ENCODE assay signal across 32 cellular contexts in genomic region chr3:139016430-139017048, GRCh38. TPM values are rescaled to one million over a fixed set of nuclear protein-coding genes. Genes with fewer than 3 reads are reported as not detected.
DNase-seq lines count a peak whose midpoint lies in the region; ATAC-seq, FAIRE-seq and TF ChIP-seq lines count a peak whose summit lies in the region.
"Had no signal": no experiment of that assay in that cellular context is flagged by ENCODE, and none has a peak within 500 bp of the region (broad histone marks: within the 10 kb centered on the region; RNA-seq: fewer than 3 reads in every experiment).

No MANE protein-coding gene starts in this region.

- ATAC-seq in A549 (no peak), K562 (no peak; the same call in 1 of the 3 replicates)
- ATAC-seq: activated CD4-positive, alpha-beta T cell treated with anti-CD3 and anti-CD28 coated beads for 36 hours; effector memory CD8-positive, alpha-beta T cell; left cardiac atrium; right cardiac atrium had no signal

- H4K20me1 ChIP-seq in KMS-11 (ENCODE audit: insufficient read depth) (no peaks in the 10 kb centered on the region), K562 (replicated peaks; ENCODE audit: control insufficient read depth, insufficient read depth, low read length) (no peaks in the 10 kb centered on the region)

- TF ChIP-seq CTCF in A549 (IDR thresholded peaks at IDR 0.05), result no peak
- TF ChIP-seq CTCF in GM12865 (IDR thresholded peaks at IDR 0.05; ENCODE audit: insufficient read depth, low read depth, low read length, missing control alignments), result no peak
- TF ChIP-seq CTCF in KMS-11 (conservative IDR thresholded peaks at IDR 0.05; ENCODE audit: low read depth, low read length), result no peak
- TF ChIP-seq CTCF in K562 (IDR thresholded peaks at IDR 0.05 in 2 of 3, conservative IDR thresholded peaks at IDR 0.05 in 1 of 3; ENCODE audit: insufficient read depth in 2 of 3, low read depth in 1 of 3, low read length in 3 of 3), result no peak
- no peak for TF ChIP-seq CTCF in A673 (conservative IDR thresholded peaks at IDR 0.05; ENCODE audit: low read depth, low read length)
- TF ChIP-seq CTCF in endodermal cell (conservative IDR thresholded peaks at IDR 0.05), result no peak

- CTCF ChIA-PET in A549 (lab: Yijun Ruan, JAX) (no interaction called here), K562 (lab: Yijun Ruan, JAX; ENCODE audit: low intra/inter-chr PET ratio) (no interaction called here), A673 (lab: Charles Lee) (no interaction called here)

- peaks cover 21% of the 10 kb centered on the region for H3K9me3 Mint-ChIP-seq in endodermal cell

- 41% methylated on average over 3 of the region's 3 CpGs for WGBS in A549 (ENCODE audit: missing lambda C conversion rate)
- 4% methylated on average over 3 of the region's 3 CpGs for WGBS in K562 (ENCODE audit: insufficient coverage, low coverage, missing lambda C conversion rate)
- WGBS in endodermal cell (ENCODE audit: insufficient coverage in 1 of 2, insufficient read length in 1 of 2), 2 experiments, result 85 to 93% methylated on average over 2 to 3 of the region's 3 CpGs

- no peaks in the 10 kb centered on the region for H3K36me3 ChIP-seq in KMS-11 (ENCODE audit: insufficient read depth)
- no peaks in the 10 kb centered on the region for H3K36me3 ChIP-seq in K562 (ENCODE audit: control insufficient read depth, insufficient read depth, low read length)
- H3K36me3 ChIP-seq in A673 (ENCODE audit: insufficient read depth, low read length, poor library complexity, severe bottlenecking), result no peaks in the 10 kb centered on the region
- no peaks in the 10 kb centered on the region for H3K36me3 ChIP-seq in endodermal cell (ENCODE audit: control insufficient read depth, insufficient read depth, low read length)

- no peaks in the 10 kb centered on the region; the same call in 2 of the 3 replicates for H3K9me3 ChIP-seq in A549
- H3K9me3 ChIP-seq in K562 (replicated peaks; ENCODE audit: control insufficient read depth, insufficient read depth, low read depth, low read length), result no peaks in the 10 kb centered on the region
- H3K9me3 ChIP-seq in A673 (ENCODE audit: low read depth, low read length, poor library complexity, severe bottlenecking), result no peaks in the 10 kb centered on the region
- H3K9me3 ChIP-seq in endodermal cell (ENCODE audit: control insufficient read depth, low read length), result no peaks in the 10 kb centered on the region

- H3K79me2 ChIP-seq in KMS-11 (ENCODE audit: insufficient read depth, low read depth), result no peaks in the 10 kb centered on the region
- H3K79me2 ChIP-seq in K562 (ENCODE audit: control insufficient read depth, insufficient read depth, low read length), result no peaks in the 10 kb centered on the region
- H3K79me2 ChIP-seq: hepatocyte had no signal

- FAIRE-seq in A549 (lab: Jason Lieb, UNC), result no peak
- FAIRE-seq in K562 (lab: Jason Lieb, UNC), result peak; percentile 15
- FAIRE-seq: astrocyte had no signal

- in situ Hi-C loops in K562 (cut with MboI), result no loop called here

- no peaks in the 10 kb centered on the region for H3K4me1 Mint-ChIP-seq in endodermal cell
- H3K4me1 Mint-ChIP-seq: activated CD4-positive, alpha-beta T cell treated with anti-CD3 and anti-CD28 coated beads for 36 hours; activated naive CD8-positive, alpha-beta T cell treated with anti-CD3 and anti-CD28 coated beads, Interleukin-2, amount 10 ng/mL, durations not matched to agents 7 days and 5 days; memory B cell had no signal

- intact Hi-C loops in K562 (cut with micrococcal nuclease) (no loop called here), A673 (cut with micrococcal nuclease; ENCODE audit: unreplicated experiment) (no loop called here)

- TF ChIP-seq POLR2A in A549 (IDR thresholded peaks at IDR 0.05; ENCODE audit: low read length), result no peak
- no peak for TF ChIP-seq POLR2A in K562 (conservative IDR thresholded peaks at IDR 0.05)

- no peaks in the 10 kb centered on the region for H3K27me3 ChIP-seq in KMS-11 (ENCODE audit: insufficient read depth, low read depth)
- 0 out of 5 replicates have a peak, but pooled peaks cover 0 to 3% of the 10 kb centered on the region in 2 experiments for H3K27me3 ChIP-seq in K562 (ENCODE audit: control insufficient read depth in 2 of 2, insufficient read depth in 2 of 2, low read length in 2 of 2)
- H3K27me3 ChIP-seq in A673 (replicated peaks; ENCODE audit: insufficient read depth, low read depth, low read length, poor library complexity), result peaks cover 7% of the 10 kb centered on the region
- no peaks in the 10 kb centered on the region for H3K27me3 ChIP-seq in endodermal cell (ENCODE audit: control insufficient read depth, insufficient read depth, low read length, poor library complexity, severe bottlenecking)
- H3K27me3 ChIP-seq: hepatocyte had no signal

- no peak for DNase-seq in A549 (ENCODE audit: low read depth in 1 of 2, low spot score in 1 of 2)
- peak; percentile 9 for DNase-seq in GM12865 (ENCODE audit: low read depth)
- DNase-seq in K562 (ENCODE audit: extremely low read depth in 1 of 4, low spot score in 3 of 4), result peak in 2 of 4 experiments; percentile 22 to 28
- DNase-seq in A673 (ENCODE audit: low spot score), result no peak
- DNase-seq in SHP77 (lab: John Stamatoyannopoulos, UW), result no peak
- DNase-seq in endodermal cell, result no peak
- DNase-seq: activated CD4-positive, alpha-beta T cell treated with anti-CD3 and anti-CD28 coated beads for 36 hours; activated effector memory CD4-positive, alpha-beta T cell treated with anti-CD3 and anti-CD28 coated beads, Interleukin-2, amount 50 U/mL, for 16 hours; activated naive CD8-positive, alpha-beta T cell treated with anti-CD3 and anti-CD28 coated beads, Interleukin-2, amount 10 ng/mL, durations not matched to agents 7 days and 5 days; Caco-2; effector memory CD8-positive, alpha-beta T cell; foreskin melanocyte; HFFc6; Kasumi-1; left cardiac atrium; NCI-H1048; NCI-H446; right cardiac atrium; stimulated activated CD4-positive, alpha-beta T cell treated with anti-CD3 and anti-CD28 coated beads, Interleukin-2, amount 100 ng/mL, for 48 hours had no signal

- H3K4me2 ChIP-seq in A549, result no peak overlapping the region
- H3K4me2 ChIP-seq in KMS-11, result peak overlapping the region; percentile 84
- no peak overlapping the region for H3K4me2 ChIP-seq in K562 (ENCODE audit: insufficient read depth, low read length)
- H3K4me2 ChIP-seq: hepatocyte had no signal

- H3K4me3 ChIP-seq in A549 (no peak overlapping the region), GM12865 (ENCODE audit: low read depth, low read length) (no peak overlapping the region), KMS-11 (IDR thresholded peaks at IDR 0.05; ENCODE audit: insufficient read depth, low read depth, low read length) (no peak overlapping the region), K562 (no peak overlapping the region), A673 (ENCODE audit: low read depth, low read length, poor library complexity, severe bottlenecking) (no peak overlapping the region), endodermal cell (ENCODE audit: low read length) (no peak overlapping the region)
- H3K4me3 ChIP-seq: coronary artery, hepatocyte had no signal

- POLR2A ChIA-PET in A549 (lab: Yijun Ruan, JAX) (no interaction called here), K562 (lab: Yijun Ruan, JAX) (interaction anchor here (1.4 kb wide), 1 partner anchor 9 kb away, joined by 4 read pairs; no protein-coding TSS in a partner anchor), A673 (lab: Charles Lee; ENCODE audit: low non-redundant PET) (no interaction called here)

- no peak overlapping the region for H3K27ac Mint-ChIP-seq in endodermal cell
- H3K27ac Mint-ChIP-seq: activated CD4-positive, alpha-beta T cell treated with anti-CD3 and anti-CD28 coated beads for 36 hours; activated naive CD8-positive, alpha-beta T cell treated with anti-CD3 and anti-CD28 coated beads, Interleukin-2, amount 10 ng/mL, durations not matched to agents 7 days and 5 days; effector memory CD8-positive, alpha-beta T cell; HFFc6; memory B cell; T-helper 2 cell treated with Interferon-gamma antibody and Interleukin-4, amounts not matched to agents 5 μg/mL and 100 μg/mL, for 36 hours; type B pancreatic cell had no signal

- H3K27me3 Mint-ChIP-seq in endodermal cell (ENCODE audit: insufficient read depth), result peaks cover 6% of the 10 kb centered on the region
- H3K27me3 Mint-ChIP-seq: activated naive CD8-positive, alpha-beta T cell treated with anti-CD3 and anti-CD28 coated beads, Interleukin-2, amount 10 ng/mL, durations not matched to agents 7 days and 5 days; type B pancreatic cell had no signal

- TF ChIP-seq EP300 in A549 (IDR thresholded peaks at IDR 0.05), result no peak
- TF ChIP-seq EP300 in K562 (IDR thresholded peaks at IDR 0.05; ENCODE audit: low read length), result no peak

- H3K36me3 Mint-ChIP-seq in endodermal cell (ENCODE audit: low read depth), result peaks cover 3% of the 10 kb centered on the region
- H3K36me3 Mint-ChIP-seq: memory B cell, type B pancreatic cell had no signal

- H3K4me1 ChIP-seq in A549, result no peaks in the 10 kb centered on the region
- peaks cover 41% of the 10 kb centered on the region for H3K4me1 ChIP-seq in KMS-11 (ENCODE audit: low read depth, poor library complexity, severe bottlenecking)
- H3K4me1 ChIP-seq in K562 (replicated peaks in 1 of 2; ENCODE audit: control insufficient read depth in 2 of 2, insufficient read depth in 2 of 2, low read length in 2 of 2), result peaks cover 0 to 2% of the 10 kb centered on the region in 2 experiments; a peak in 1 of 5 replicates
- no peaks in the 10 kb centered on the region for H3K4me1 ChIP-seq in A673 (ENCODE audit: insufficient read depth, low read length, poor library complexity, severe bottlenecking)
- H3K4me1 ChIP-seq in endodermal cell (ENCODE audit: control insufficient read depth, insufficient read depth, low read length), result no peaks in the 10 kb centered on the region
- H3K4me1 ChIP-seq: Caco-2 had no signal

- H3K4me3 Mint-ChIP-seq in endodermal cell, result no peak overlapping the region
- H3K4me3 Mint-ChIP-seq: activated CD4-positive, alpha-beta T cell treated with anti-CD3 and anti-CD28 coated beads for 36 hours; activated naive CD8-positive, alpha-beta T cell treated with anti-CD3 and anti-CD28 coated beads, Interleukin-2, amount 10 ng/mL, durations not matched to agents 7 days and 5 days; effector memory CD8-positive, alpha-beta T cell; HFFc6; memory B cell; T-helper 2 cell treated with Interferon-gamma antibody and Interleukin-4, amounts not matched to agents 5 μg/mL and 100 μg/mL, for 36 hours; type B pancreatic cell had no signal

- no peak overlapping the region for H3K27ac ChIP-seq in A549
- peak overlapping the region; percentile 86 for H3K27ac ChIP-seq in KMS-11
- H3K27ac ChIP-seq in K562 (ENCODE audit: extremely low read depth, low read depth, low read length), result no peak overlapping the region
- H3K27ac ChIP-seq in A673 (ENCODE audit: low read depth, low read length, poor library complexity, severe bottlenecking), result no peak overlapping the region
- H3K27ac ChIP-seq in endodermal cell (ENCODE audit: low read depth, low read length), result no peak overlapping the region
- H3K27ac ChIP-seq: C4-2B, coronary artery, hepatocyte had no signal

- TF ChIP-seq RAD21 in A549 (conservative IDR thresholded peaks at IDR 0.05 in 1 of 2, IDR thresholded peaks at IDR 0.05 in 1 of 2) (no peak), K562 (CRISPR knock-in tag; conservative IDR thresholded peaks at IDR 0.05 in 1 of 2, IDR thresholded peaks at IDR 0.05 in 1 of 2) (no peak)

- BruUV-seq in K562 (replicated peaks; lab: Mats Ljungman, UMichigan) (no TSS peak), A673 (replicated peaks; lab: Mats Ljungman, UMichigan) (no TSS peak)

- H3K9ac ChIP-seq in KMS-11 (peak overlapping the region; percentile 41; the same call in 1 of the 2 replicates), K562 (ENCODE audit: insufficient read depth in 1 of 2, low read depth in 2 of 2, low read length in 2 of 2) (no peak overlapping the region), endodermal cell (ENCODE audit: extremely low read depth, low read length, poor library complexity, severe bottlenecking) (no peak overlapping the region)

- H2AFZ ChIP-seq in KMS-11 (ENCODE audit: low read depth) (peak overlapping the region; percentile 29; the same call in 1 of the 2 replicates), K562 (ENCODE audit: low read depth, low read length) (peak overlapping the region; percentile 40; the same call in 1 of the 2 replicates)
- H2AFZ ChIP-seq: hepatocyte had no signal

- no peaks in the 10 kb centered on the region for H3K9me1 ChIP-seq in K562 (ENCODE audit: control insufficient read depth, insufficient read depth, low read length)

RNA-seq across cellular contexts. Expression of gene PRR23B, which starts 4.2 kb away (rescaled TPM):
- polyA plus RNA-seq in A549 (2011; rRNA removed), result not detected in 2 replicates
- polyA plus RNA-seq in A549 (2012; cell fraction: cytosol; rRNA removed), result not detected in 2 replicates
- polyA plus RNA-seq in A549 (2012; cell fraction: nucleus; rRNA removed), result not detected in 2 replicates
- not detected in 3 replicates for polyA plus RNA-seq in A549 (2017; fragmentation: RNase III; extraction: RNeasy Plus Mini Kit Qiagen cat#74134 plus additional on column Dnase treatment)
- not detected in 2 replicates for polyA minus RNA-seq in A549 (2011; rRNA and poly(A)+ RNA removed)
- total RNA-seq in K562 (2011; cell fraction: chromatin; rRNA removed; ENCODE audit: low replicate concordance), result not detected in 2 replicates
- total RNA-seq in K562 (2011; cell fraction: nucleolus; rRNA removed), result not detected in 2 replicates
- total RNA-seq in K562 (2011; cell fraction: nucleoplasm; rRNA removed), result not detected in 2 replicates
- total RNA-seq in K562 (2014; rRNA removed), result not detected in 2 replicates
- total RNA-seq in K562 (2014; rRNA removed; fragmentation: Illumina TruSeq; extraction: Trizol), result not detected in 2 replicates
- total RNA-seq in K562 (2015; rRNA removed; fragmentation: Illumina TruSeq; extraction: Trizol), result not detected in 2 replicates
- total RNA-seq in K562 (2021), result not detected in 2 replicates
- not detected in 2 replicates for polyA plus RNA-seq in K562 (2011; rRNA removed)
- polyA plus RNA-seq in K562 (2011; cell fraction: cytosol; rRNA removed), result not detected in 2 replicates
- not detected in 2 replicates for polyA plus RNA-seq in K562 (2011; cell fraction: nucleus; rRNA removed)
- polyA plus RNA-seq in K562 (2012), result not detected in 2 replicates
- not detected in 2 replicates for polyA plus RNA-seq in K562 (2014; fragmentation: Illumina TruSeq; extraction: Trizol)
- not detected for polyA plus RNA-seq in K562 (2014; fragmentation: Nextera tagmentation; extraction: Ambion mirVana)
- polyA plus RNA-seq in K562 (2014; rRNA removed), result not detected in 2 replicates
- polyA minus RNA-seq in K562 (2011; rRNA and poly(A)+ RNA removed), result not detected in 2 replicates
- not detected in 2 replicates for polyA minus RNA-seq in K562 (2011; cell fraction: cytosol; rRNA and poly(A)+ RNA removed)
- not detected in 2 replicates for polyA minus RNA-seq in K562 (2011; cell fraction: nucleus; rRNA and poly(A)+ RNA removed)
- total RNA-seq in A673 (2021), result not detected in 2 replicates
- not detected for total RNA-seq in endodermal cell
- not detected for polyA plus RNA-seq in endodermal cell (2013, experiment 1 of 2)
- polyA plus RNA-seq in endodermal cell (2013, experiment 2 of 2), result not detected
- total RNA-seq: activated CD4-positive, alpha-beta T cell treated with anti-CD3 and anti-CD28 coated beads for 36 hours; activated naive CD8-positive, alpha-beta T cell treated with anti-CD3 and anti-CD28 coated beads, Interleukin-2, amount 10 ng/mL, durations not matched to agents 7 days and 5 days; astrocyte; Caco-2; cardiac septum; hepatocyte; HFFc6; left cardiac atrium; OCI-LY7; right cardiac atrium; subcutaneous adipose tissue had no signal
- polyA plus RNA-seq: esophagus, hepatocyte, neural cell, right cardiac atrium had no signal

RNA-seq across cellular contexts. Expression of gene PRR23A, which starts 10.5 kb away (rescaled TPM):
- polyA plus RNA-seq in A549 (2011; rRNA removed), result not detected in 2 replicates
- not detected in 2 replicates for polyA plus RNA-seq in A549 (2012; cell fraction: cytosol; rRNA removed)
- polyA plus RNA-seq in A549 (2012; cell fraction: nucleus; rRNA removed), result not detected in 2 replicates
- not detected in 3 replicates for polyA plus RNA-seq in A549 (2017; fragmentation: RNase III; extraction: RNeasy Plus Mini Kit Qiagen cat#74134 plus additional on column Dnase treatment)
- polyA minus RNA-seq in A549 (2011; rRNA and poly(A)+ RNA removed), result not detected in 2 replicates
- total RNA-seq in K562 (2011; cell fraction: chromatin; rRNA removed; ENCODE audit: low replicate concordance), result not detected in 2 replicates
- total RNA-seq in K562 (2011; cell fraction: nucleolus; rRNA removed), result not detected in 2 replicates
- total RNA-seq in K562 (2011; cell fraction: nucleoplasm; rRNA removed), result not detected in 2 replicates
- not detected in 2 replicates for total RNA-seq in K562 (2014; rRNA removed)
- total RNA-seq in K562 (2014; rRNA removed; fragmentation: Illumina TruSeq; extraction: Trizol), result not detected in 2 replicates
- not detected in 2 replicates for total RNA-seq in K562 (2015; rRNA removed; fragmentation: Illumina TruSeq; extraction: Trizol)
- total RNA-seq in K562 (2021), result not detected in 2 replicates
- not detected in 2 replicates for polyA plus RNA-seq in K562 (2011; rRNA removed)
- not detected in 2 replicates for polyA plus RNA-seq in K562 (2011; cell fraction: cytosol; rRNA removed)
- polyA plus RNA-seq in K562 (2011; cell fraction: nucleus; rRNA removed), result not detected in 2 replicates
- not detected in 2 replicates for polyA plus RNA-seq in K562 (2012)
- polyA plus RNA-seq in K562 (2014; fragmentation: Illumina TruSeq; extraction: Trizol), result not detected in 2 replicates
- not detected for polyA plus RNA-seq in K562 (2014; fragmentation: Nextera tagmentation; extraction: Ambion mirVana)
- polyA plus RNA-seq in K562 (2014; rRNA removed), result not detected in 2 replicates
- not detected in 2 replicates for polyA minus RNA-seq in K562 (2011; rRNA and poly(A)+ RNA removed)
- not detected in 2 replicates for polyA minus RNA-seq in K562 (2011; cell fraction: cytosol; rRNA and poly(A)+ RNA removed)
- polyA minus RNA-seq in K562 (2011; cell fraction: nucleus; rRNA and poly(A)+ RNA removed), result not detected in 2 replicates
- not detected in 2 replicates for total RNA-seq in A673 (2021)
- total RNA-seq in endodermal cell, result not detected
- polyA plus RNA-seq in endodermal cell (2013, experiment 1 of 2), result not detected
- not detected for polyA plus RNA-seq in endodermal cell (2013, experiment 2 of 2)
- total RNA-seq: activated CD4-positive, alpha-beta T cell treated with anti-CD3 and anti-CD28 coated beads for 36 hours; activated naive CD8-positive, alpha-beta T cell treated with anti-CD3 and anti-CD28 coated beads, Interleukin-2, amount 10 ng/mL, durations not matched to agents 7 days and 5 days; astrocyte; Caco-2; cardiac septum; hepatocyte; HFFc6; left cardiac atrium; OCI-LY7; right cardiac atrium; subcutaneous adipose tissue had no signal
- polyA plus RNA-seq: esophagus, hepatocyte, neural cell, right cardiac atrium had no signal

RNA-seq across cellular contexts. Expression of gene PRR23C, which starts 28.2 kb away (rescaled TPM):
- polyA plus RNA-seq in A549 (2011; rRNA removed), result not detected in 2 replicates
- not detected in 2 replicates for polyA plus RNA-seq in A549 (2012; cell fraction: cytosol; rRNA removed)
- not detected in 2 replicates for polyA plus RNA-seq in A549 (2012; cell fraction: nucleus; rRNA removed)
- not detected in 3 replicates for polyA plus RNA-seq in A549 (2017; fragmentation: RNase III; extraction: RNeasy Plus Mini Kit Qiagen cat#74134 plus additional on column Dnase treatment)
- not detected in 2 replicates for polyA minus RNA-seq in A549 (2011; rRNA and poly(A)+ RNA removed)
- total RNA-seq in K562 (2011; cell fraction: chromatin; rRNA removed; ENCODE audit: low replicate concordance), result not detected in 2 replicates
- not detected in 2 replicates for total RNA-seq in K562 (2011; cell fraction: nucleolus; rRNA removed)
- total RNA-seq in K562 (2011; cell fraction: nucleoplasm; rRNA removed), result not detected in 2 replicates
- not detected in 2 replicates for total RNA-seq in K562 (2014; rRNA removed)
- total RNA-seq in K562 (2014; rRNA removed; fragmentation: Illumina TruSeq; extraction: Trizol), result not detected in 2 replicates
- total RNA-seq in K562 (2015; rRNA removed; fragmentation: Illumina TruSeq; extraction: Trizol), result not detected in 2 replicates
- total RNA-seq in K562 (2021), result not detected in 2 replicates
- polyA plus RNA-seq in K562 (2011; rRNA removed), result not detected in 2 replicates
- polyA plus RNA-seq in K562 (2011; cell fraction: cytosol; rRNA removed), result not detected in 2 replicates
- not detected in 2 replicates for polyA plus RNA-seq in K562 (2011; cell fraction: nucleus; rRNA removed)
- polyA plus RNA-seq in K562 (2012), result not detected in 2 replicates
- polyA plus RNA-seq in K562 (2014; fragmentation: Illumina TruSeq; extraction: Trizol), result not detected in 2 replicates
- polyA plus RNA-seq in K562 (2014; fragmentation: Nextera tagmentation; extraction: Ambion mirVana), result not detected
- not detected in 2 replicates for polyA plus RNA-seq in K562 (2014; rRNA removed)
- polyA minus RNA-seq in K562 (2011; rRNA and poly(A)+ RNA removed), result not detected in 2 replicates
- not detected in 2 replicates for polyA minus RNA-seq in K562 (2011; cell fraction: cytosol; rRNA and poly(A)+ RNA removed)
- polyA minus RNA-seq in K562 (2011; cell fraction: nucleus; rRNA and poly(A)+ RNA removed), result not detected in 2 replicates
- total RNA-seq in A673 (2021), result not detected in 2 replicates
- not detected for total RNA-seq in endodermal cell
- polyA plus RNA-seq in endodermal cell (2013, experiment 1 of 2), result not detected
- not detected for polyA plus RNA-seq in endodermal cell (2013, experiment 2 of 2)
- total RNA-seq: activated CD4-positive, alpha-beta T cell treated with anti-CD3 and anti-CD28 coated beads for 36 hours; activated naive CD8-positive, alpha-beta T cell treated with anti-CD3 and anti-CD28 coated beads, Interleukin-2, amount 10 ng/mL, durations not matched to agents 7 days and 5 days; astrocyte; Caco-2; cardiac septum; hepatocyte; HFFc6; left cardiac atrium; OCI-LY7; right cardiac atrium; subcutaneous adipose tissue had no signal
- polyA plus RNA-seq: esophagus, hepatocyte, neural cell, right cardiac atrium had no signal

Comparison
In these comparisons a context has a peak if more than half of its experiments do, and no peak if none do; other contexts are left out.
1. Of the 35 proteins assayed by ChIP-seq in both K562 and A549: peak only in K562: none; only in A549: none; in both: MAFK; in neither: 34.